ENCODE assay signal across 8 cellular contexts in genomic region chr19:13055213-13056051, GRCh38.
DNase-seq lines count a peak whose midpoint lies in the region; ATAC-seq and TF ChIP-seq lines count a peak whose summit lies in the region.

No MANE protein-coding gene starts in this region.

- DNase-seq in T1000 (lab: John Stamatoyannopoulos, UW), result peak; percentile 85
- DNase-seq in glomerular visceral epithelial cell (ENCODE audit: extremely low spot score), result peak; percentile 94
- no peak for DNase-seq in Kasumi-1 (lab: John Stamatoyannopoulos, UW)
- no peak for DNase-seq in GM19240 (ENCODE audit: insufficient read length, low spot score)

- H3K27me3 ChIP-seq in BLaER1 treated with 17β-estradiol and CSF1 and Interleukin-3, amounts not matched to agents 10 nM and 100 nM, result peaks cover 0 to 4% (median 0%) of the 10 kb centered on the region in 11 experiments; a peak in 1 of 22 replicates
- H3K27me3 ChIP-seq in parathyroid adenoma (ENCODE audit: control insufficient read depth, insufficient read depth, low read length), result no peaks in the 10 kb centered on the region

- H3K4me2 ChIP-seq in BLaER1 treated with 17β-estradiol and CSF1 and Interleukin-3, amounts not matched to agents 10 nM and 100 nM, result peak overlapping the region in 9 of 11 experiments; percentile 14 to 74 (median 59); a peak in 16 of 22 replicates
- no peak overlapping the region for H3K4me2 ChIP-seq in parathyroid adenoma (ENCODE audit: low read length)

- TF ChIP-seq CTCF in parathyroid adenoma (IDR thresholded peaks at IDR 0.05), result no peak

- H3K79me2 ChIP-seq in parathyroid adenoma, result no peaks in the 10 kb centered on the region

- H3K36me3 ChIP-seq in BLaER1 treated with 17β-estradiol and CSF1 and Interleukin-3, amounts not matched to agents 10 nM and 100 nM, result no peaks in the 10 kb centered on the region
- H3K36me3 ChIP-seq in parathyroid adenoma (ENCODE audit: control insufficient read depth, insufficient read depth, low read length), result no peaks in the 10 kb centered on the region

- ATAC-seq in HG03432 (IDR thresholded peaks at IDR 0.05; ENCODE audit: unreplicated experiment), result no peak
- no peak for ATAC-seq in activated CD4-positive, CD25-positive, alpha-beta regulatory T cell treated with anti-CD3 and anti-CD28 coated beads, Interleukin-2, amount 50 U/mL, for 24 hours

- H3K9me3 ChIP-seq in BLaER1 treated with 17β-estradiol and CSF1 and Interleukin-3, amounts not matched to agents 10 nM and 100 nM (replicated peaks in 1 of 11), result no peaks in the 10 kb centered on the region
- H3K9me3 ChIP-seq in parathyroid adenoma (ENCODE audit: control insufficient read depth, low read length), result no peaks in the 10 kb centered on the region

- H3K27ac ChIP-seq in BLaER1 treated with 17β-estradiol and CSF1 and Interleukin-3, amounts not matched to agents 10 nM and 100 nM, result peak overlapping the region in 4 of 11 experiments; percentile 16 to 40 (median 35); a peak in 4 of 22 replicates
- H3K27ac ChIP-seq in parathyroid adenoma, result peak overlapping the region; percentile 60

- H4K20me1 ChIP-seq in BLaER1 treated with 17β-estradiol and CSF1 and Interleukin-3, amounts not matched to agents 10 nM and 100 nM, result peaks cover 0 to 97% (median 65%) of the 10 kb centered on the region in 11 experiments; a peak in 18 of 22 replicates

- peak overlapping the region in 8 of 11 experiments; percentile 24 to 65 (median 48); a peak in 11 of 22 replicates for H3K9ac ChIP-seq in BLaER1 treated with 17β-estradiol and CSF1 and Interleukin-3, amounts not matched to agents 10 nM and 100 nM
- no peak overlapping the region for H3K9ac ChIP-seq in parathyroid adenoma

- no peak overlapping the region for H2AFZ ChIP-seq in parathyroid adenoma

- no peak overlapping the region for H3K4me3 ChIP-seq in BLaER1 treated with 17β-estradiol and CSF1 and Interleukin-3, amounts not matched to agents 10 nM and 100 nM
- H3K4me3 ChIP-seq in parathyroid adenoma (ENCODE audit: low read depth, low read length), result no peak overlapping the region

- H3K4me1 ChIP-seq in BLaER1 treated with 17β-estradiol and CSF1 and Interleukin-3, amounts not matched to agents 10 nM and 100 nM, result peaks cover 20 to 85% (median 69%) of the 10 kb centered on the region in 10 experiments
- peaks cover 8% of the 10 kb centered on the region for H3K4me1 ChIP-seq in parathyroid adenoma

Comparison
In these comparisons a context has a peak if more than half of its experiments do, and no peak if none do; other contexts are left out.
1. DNase-seq: peak in T1000 (single experiment) and glomerular visceral epithelial cell (single experiment); none in Kasumi-1 (0 of 2) and GM19240 (single experiment).